ENCODE assay signal across 1 cellular context in genomic region chr10:930415-931325, GRCh38.
TF ChIP-seq lines count a peak whose summit lies in the region.

No MANE protein-coding gene starts in this region.

TF ChIP-seq in HEK293, 187 proteins besides CTCF, POLR2A, EP300 and RAD21 (continued from another document):
- TF ChIP-seq ZNF398 (tag by site-specific recombination; IDR thresholded peaks at IDR 0.05) (no peak), ZNF837 (tag by site-specific recombination; IDR thresholded peaks at IDR 0.05) (no peak), SETDB1 (IDR thresholded peaks at IDR 0.05; ENCODE audit: insufficient read length, low read length) (no peak), PRDM4 (tag by site-specific recombination; IDR thresholded peaks at IDR 0.05) (no peak), ZNF76 (tag by site-specific recombination; IDR thresholded peaks at IDR 0.05; ENCODE audit: borderline replicate concordance, low read depth) (0 out of 2 replicates have a peak, but pooled peaks have one; percentile 28), ZNF155 (tag by site-specific recombination; IDR thresholded peaks at IDR 0.05) (no peak), ZNF157 (tag by site-specific recombination; IDR thresholded peaks at IDR 0.05) (no peak), KLF7 (tag by site-specific recombination; IDR thresholded peaks at IDR 0.05; ENCODE audit: borderline replicate concordance) (no peak), ZNF670 (tag by site-specific recombination; IDR thresholded peaks at IDR 0.05; ENCODE audit: low read depth) (no peak), HOXD13 (CRISPR knock-in tag; IDR thresholded peaks at IDR 0.05; ENCODE audit: borderline replicate concordance) (no peak), ZNF830 (tag by site-specific recombination; IDR thresholded peaks at IDR 0.05; ENCODE audit: low read depth) (no peak), ZNF335 (tag by site-specific recombination; conservative IDR thresholded peaks at IDR 0.05) (peak; percentile 53), SCRT2 (tag by site-specific recombination; IDR thresholded peaks at IDR 0.05) (peak; percentile 68), ZNF701 (tag by site-specific recombination; IDR thresholded peaks at IDR 0.05) (no peak), ZXDB (tag by site-specific recombination; IDR thresholded peaks at IDR 0.05) (peak; percentile 22; the same call in 1 of the 2 replicates), MYNN (tag by site-specific recombination; IDR thresholded peaks at IDR 0.05; ENCODE audit: borderline replicate concordance) (no peak), ZNF391 (tag by site-specific recombination; IDR thresholded peaks at IDR 0.05; ENCODE audit: borderline replicate concordance, low read depth) (0 out of 2 replicates have a peak, but pooled peaks have one; percentile 21), ZNF501 (tag by site-specific recombination; IDR thresholded peaks at IDR 0.05) (0 out of 2 replicates have a peak, but pooled peaks have one; percentile 20), ZNF19 (tag by site-specific recombination; IDR thresholded peaks at IDR 0.05; ENCODE audit: low read depth) (no peak), ZNF658 (tag by site-specific recombination; IDR thresholded peaks at IDR 0.05) (no peak), BCL11A (tag by site-specific recombination; IDR thresholded peaks at IDR 0.05; ENCODE audit: low read depth) (no peak), ZSCAN18 (tag by site-specific recombination; IDR thresholded peaks at IDR 0.05) (no peak), ZBTB21 (tag by site-specific recombination; IDR thresholded peaks at IDR 0.05) (no peak)
